Comparison of ENCODE assay signal across 8 cellular contexts in the genomic region with DNA sequence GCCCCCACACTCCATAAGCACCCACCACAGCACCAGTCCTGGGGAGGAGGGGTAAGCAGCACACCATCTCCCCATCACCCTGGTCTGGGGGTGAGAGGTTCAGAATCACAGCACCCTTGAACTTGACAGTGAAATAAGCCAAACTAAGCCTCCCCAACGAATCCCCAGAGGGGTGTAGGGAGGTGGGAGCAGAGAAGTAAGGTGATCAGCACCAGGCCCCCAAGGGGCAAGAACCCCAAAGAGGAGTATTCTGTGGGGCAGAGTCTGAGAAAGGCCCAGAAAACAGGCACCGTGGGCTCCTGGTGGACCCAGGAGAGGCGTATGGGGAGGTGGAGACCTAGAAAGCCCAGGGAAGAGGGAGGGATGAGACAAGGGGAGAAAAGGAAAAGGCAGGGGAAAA. TPM values are rescaled to one million over a fixed set of nuclear protein-coding genes. Genes with fewer than 3 reads are reported as not detected.
DNase-seq lines count a peak whose midpoint lies in the region; ATAC-seq and TF ChIP-seq lines count a peak whose summit lies in the region.

No MANE protein-coding gene starts in this region.

- H3K36me3 ChIP-seq in HEK293 (ENCODE audit: control insufficient read depth in 2 of 2, insufficient read depth in 1 of 2, low read length in 2 of 2) (peaks cover 0 to 52% of the 10 kb centered on the region in 2 experiments; a peak in 1 of 3 replicates), hepatocyte (replicated peaks; ENCODE audit: insufficient read depth, low read depth) (no peaks in the 10 kb centered on the region)

- H3K79me2 ChIP-seq in hepatocyte: peaks cover 76% of the 10 kb centered on the region

- no peak for ATAC-seq in stimulated activated memory B cell treated with anti-CD40 and anti-IgM and Interleukin-4, amounts not matched to agents 10 μg/mL and 1 μg/mL and 100 μg/mL, for 72 hours
- ATAC-seq in HG03521 (IDR thresholded peaks at IDR 0.05; ENCODE audit: unreplicated experiment) (no peak), HG02981 (IDR thresholded peaks at IDR 0.05; ENCODE audit: unreplicated experiment) (no peak)

- H3K4me3 Mint-ChIP-seq in activated T-helper 2 cell treated with anti-CD3 and anti-CD28 coated beads, Interferon-gamma antibody, Interleukin-2, Interleukin-4, amounts not matched to agents 10 μg/mL and 5 μg/mL and 100 μg/mL, durations not matched to agents 14 hours and 24 hours and 36 hours (ENCODE audit: low read depth): peak overlapping the region; percentile 90
- peak overlapping the region; percentile 86 for H3K4me3 Mint-ChIP-seq in stimulated activated memory B cell treated with anti-CD40 and anti-IgM and Interleukin-4, amounts not matched to agents 10 μg/mL and 1 μg/mL and 100 μg/mL, for 72 hours

- no peak for DNase-seq in activated T-helper 2 cell treated with anti-CD3 and anti-CD28 coated beads, Interferon-gamma antibody, Interleukin-2, Interleukin-4, amounts not matched to agents 10 μg/mL and 5 μg/mL and 100 μg/mL, durations not matched to agents 14 hours and 24 hours and 36 hours (ENCODE audit: low spot score)
- DNase-seq in hepatocyte (ENCODE audit: low spot score) (no peak), G401 (ENCODE audit: low spot score) (no peak), NAMALWA (ENCODE audit: low spot score) (no peak)

- H3K9me2 ChIP-seq in hepatocyte (replicated peaks; ENCODE audit: insufficient read depth): no peaks in the 10 kb centered on the region

- H3K27ac ChIP-seq in HEK293 (ENCODE audit: extremely low read depth, low read depth, low read length) (peak overlapping the region; percentile 78), hepatocyte (peak overlapping the region; percentile 85)

- CTCF ChIA-PET in HEK293 (lab: Yijun Ruan, JAX): interaction anchor here (0.6 kb wide), 1 partner anchor 100 kb away, joined by 3 read pairs; no protein-coding TSS in a partner anchor

- H3K4me1 Mint-ChIP-seq in activated T-helper 2 cell treated with anti-CD3 and anti-CD28 coated beads, Interferon-gamma antibody, Interleukin-2, Interleukin-4, amounts not matched to agents 10 μg/mL and 5 μg/mL and 100 μg/mL, durations not matched to agents 14 hours and 24 hours and 36 hours (ENCODE audit: low read depth): peaks cover 32% of the 10 kb centered on the region
- H3K4me1 Mint-ChIP-seq in stimulated activated memory B cell treated with anti-CD40 and anti-IgM and Interleukin-4, amounts not matched to agents 10 μg/mL and 1 μg/mL and 100 μg/mL, for 72 hours: peaks cover 79% of the 10 kb centered on the region

- peaks cover 21% of the 10 kb centered on the region for H3K36me3 Mint-ChIP-seq in activated T-helper 2 cell treated with anti-CD3 and anti-CD28 coated beads, Interferon-gamma antibody, Interleukin-2, Interleukin-4, amounts not matched to agents 10 μg/mL and 5 μg/mL and 100 μg/mL, durations not matched to agents 14 hours and 24 hours and 36 hours (ENCODE audit: low read depth)
- peaks cover 36% of the 10 kb centered on the region for H3K36me3 Mint-ChIP-seq in stimulated activated memory B cell treated with anti-CD40 and anti-IgM and Interleukin-4, amounts not matched to agents 10 μg/mL and 1 μg/mL and 100 μg/mL, for 72 hours

- no peaks in the 10 kb centered on the region for H3K9me3 Mint-ChIP-seq in activated T-helper 2 cell treated with anti-CD3 and anti-CD28 coated beads, Interferon-gamma antibody, Interleukin-2, Interleukin-4, amounts not matched to agents 10 μg/mL and 5 μg/mL and 100 μg/mL, durations not matched to agents 14 hours and 24 hours and 36 hours
- no peaks in the 10 kb centered on the region for H3K9me3 Mint-ChIP-seq in stimulated activated memory B cell treated with anti-CD40 and anti-IgM and Interleukin-4, amounts not matched to agents 10 μg/mL and 1 μg/mL and 100 μg/mL, for 72 hours

- 49% methylated on average over 3 of the region's 3 CpGs for WGBS in hepatocyte (ENCODE audit: low lambda C conversion rate, missing lambda C conversion rate)

- TF ChIP-seq CTCF in HEK293 (tag by site-specific recombination; IDR thresholded peaks at IDR 0.05) (no peak), hepatocyte (IDR thresholded peaks at IDR 0.05; ENCODE audit: poor library complexity) (no peak)

- H3K4me1 ChIP-seq in HEK293 (ENCODE audit: control insufficient read depth, insufficient read depth, low read length) (peaks cover 5% of the 10 kb centered on the region; the same call in 1 of the 2 replicates), hepatocyte (ENCODE audit: insufficient read depth) (peaks cover 32% of the 10 kb centered on the region)

- no peaks in the 10 kb centered on the region for H3K27me3 Mint-ChIP-seq in activated T-helper 2 cell treated with anti-CD3 and anti-CD28 coated beads, Interferon-gamma antibody, Interleukin-2, Interleukin-4, amounts not matched to agents 10 μg/mL and 5 μg/mL and 100 μg/mL, durations not matched to agents 14 hours and 24 hours and 36 hours (ENCODE audit: low read depth)
- H3K27me3 Mint-ChIP-seq in stimulated activated memory B cell treated with anti-CD40 and anti-IgM and Interleukin-4, amounts not matched to agents 10 μg/mL and 1 μg/mL and 100 μg/mL, for 72 hours: no peaks in the 10 kb centered on the region

- H3K9me3 ChIP-seq in HEK293 (ENCODE audit: control insufficient read depth, insufficient read depth, low read depth, low read length): no peaks in the 10 kb centered on the region
- no peaks in the 10 kb centered on the region for H3K9me3 ChIP-seq in hepatocyte (ENCODE audit: low read depth)

- intact Hi-C loops in activated T-helper 2 cell treated with anti-CD3 and anti-CD28 coated beads, Interferon-gamma antibody, Interleukin-2, Interleukin-4, amounts not matched to agents 10 μg/mL and 5 μg/mL and 100 μg/mL, durations not matched to agents 14 hours and 24 hours and 36 hours (cut with micrococcal nuclease): loop anchor here (10.0 kb wide), 1 partner anchor 424 kb away; the partner anchor contains the start of gene FCHSD2

- peak overlapping the region; percentile 86 for H3K27ac Mint-ChIP-seq in activated T-helper 2 cell treated with anti-CD3 and anti-CD28 coated beads, Interferon-gamma antibody, Interleukin-2, Interleukin-4, amounts not matched to agents 10 μg/mL and 5 μg/mL and 100 μg/mL, durations not matched to agents 14 hours and 24 hours and 36 hours
- H3K27ac Mint-ChIP-seq in stimulated activated memory B cell treated with anti-CD40 and anti-IgM and Interleukin-4, amounts not matched to agents 10 μg/mL and 1 μg/mL and 100 μg/mL, for 72 hours: peak overlapping the region; percentile 90

- POLR2A ChIA-PET in HEK293 (lab: Yijun Ruan, JAX): interaction anchor here (1.8 kb wide), 1 partner anchor 73 kb away, joined by 6 read pairs; the partner anchor contains the start of gene STARD10

- no peak overlapping the region for H2AFZ ChIP-seq in hepatocyte

- H3K27me3 ChIP-seq in hepatocyte: no peaks in the 10 kb centered on the region

- H3K4me3 ChIP-seq in HEK293 (ENCODE audit: low read depth, low read length) (peak overlapping the region; percentile 62), hepatocyte (peak overlapping the region; percentile 19)

- peak overlapping the region; percentile 93 for H3K4me2 ChIP-seq in hepatocyte

- H4K20me1 ChIP-seq in hepatocyte (ENCODE audit: insufficient read depth, poor library complexity, severe bottlenecking): peaks cover 37% of the 10 kb centered on the region

- in situ Hi-C loops in G401 (cut with HindIII; ENCODE audit: low sequenced_read_pairs): no loop called here

TF ChIP-seq in HEK293, 187 proteins besides CTCF, POLR2A, EP300 and RAD21:
- TF ChIP-seq PRDM1 (tag by site-specific recombination; IDR thresholded peaks at IDR 0.05) (peak; percentile 71), EGR2 (tag by site-specific recombination; IDR thresholded peaks at IDR 0.05; ENCODE audit: low read depth) (no peak)

RNA-seq across cellular contexts. Expression of gene ARAP1, which starts 30.9 kb away (rescaled TPM):
- total RNA-seq in activated T-helper 2 cell treated with anti-CD3 and anti-CD28 coated beads, Interferon-gamma antibody, Interleukin-2, Interleukin-4, amounts not matched to agents 10 μg/mL and 5 μg/mL and 100 μg/mL, durations not matched to agents 14 hours and 24 hours and 36 hours: 95.2 and 96.2 TPM in 2 replicates
- 86.9 and 118 TPM in 2 replicates for total RNA-seq in hepatocyte
- 53.2 and 60.2 TPM in 2 replicates for polyA plus RNA-seq in hepatocyte
- total RNA-seq in G401 (2014; rRNA removed; shearing (Covaris generic)): 89.9 and 113 TPM in 2 replicates

RNA-seq across cellular contexts. Expression of gene PDE2A, which starts 47.1 kb away (rescaled TPM):
- total RNA-seq in activated T-helper 2 cell treated with anti-CD3 and anti-CD28 coated beads, Interferon-gamma antibody, Interleukin-2, Interleukin-4, amounts not matched to agents 10 μg/mL and 5 μg/mL and 100 μg/mL, durations not matched to agents 14 hours and 24 hours and 36 hours: 0.44 and 0.62 TPM in 2 replicates
- 2.2 and 3.5 TPM in 2 replicates for total RNA-seq in hepatocyte
- 0.60 and 1.1 TPM in 2 replicates for polyA plus RNA-seq in hepatocyte
- total RNA-seq in G401 (2014; rRNA removed; shearing (Covaris generic)): not detected in 2 replicates
